In the genomic region with DNA sequence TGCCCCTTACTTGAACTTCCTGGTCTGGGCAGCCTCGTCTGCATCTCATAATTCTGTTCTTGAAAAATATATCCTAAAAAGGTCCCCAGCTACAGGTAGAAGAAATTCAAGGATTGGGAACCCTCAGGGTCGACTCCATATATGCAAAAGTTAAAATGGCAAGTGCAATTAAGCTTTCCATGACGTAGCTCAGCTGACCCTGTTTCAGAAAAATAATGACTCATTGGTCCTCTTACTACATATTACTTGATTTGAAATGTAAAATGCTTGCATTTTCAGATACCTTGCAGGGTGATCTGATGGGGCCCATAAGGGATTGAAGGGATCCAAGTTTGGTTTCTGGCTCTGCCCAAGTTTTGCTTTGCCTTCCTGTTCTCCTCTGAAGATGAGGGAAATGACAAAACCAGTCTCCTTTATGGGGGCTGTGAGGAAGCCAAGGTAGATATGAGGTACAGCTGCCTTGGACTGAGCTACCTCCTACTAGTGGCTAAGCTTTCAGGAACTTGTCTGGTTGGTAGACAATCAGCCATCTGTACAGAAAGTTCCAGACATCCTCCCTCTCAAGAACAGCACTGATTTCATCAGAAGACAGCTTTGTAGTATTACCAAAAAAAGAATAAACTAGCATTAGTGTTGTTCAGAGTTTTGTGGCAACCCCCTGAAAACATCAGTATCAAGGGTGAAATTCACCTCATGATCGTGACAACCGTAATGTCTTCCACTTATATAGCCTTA, we compare ENCODE assay signal across 1 cellular context.
TF ChIP-seq lines count a peak whose summit lies in the region.

No MANE protein-coding gene starts in this region.

TF ChIP-seq in IMR-90, 13 proteins besides CTCF, POLR2A, EP300 and RAD21:
- no peak for TF ChIP-seq MAZ (IDR thresholded peaks at IDR 0.05; ENCODE audit: borderline replicate concordance, low read depth, low read length)
- TF ChIP-seq RFX5 (IDR thresholded peaks at IDR 0.05; ENCODE audit: low read depth, low read length): no peak
- no peak for TF ChIP-seq BHLHE40 (IDR thresholded peaks at IDR 0.05; ENCODE audit: low read depth, low read length)
- TF ChIP-seq SMC3 (IDR thresholded peaks at IDR 0.05; ENCODE audit: low read depth, low read length): no peak
- TF ChIP-seq, protein P1, sequence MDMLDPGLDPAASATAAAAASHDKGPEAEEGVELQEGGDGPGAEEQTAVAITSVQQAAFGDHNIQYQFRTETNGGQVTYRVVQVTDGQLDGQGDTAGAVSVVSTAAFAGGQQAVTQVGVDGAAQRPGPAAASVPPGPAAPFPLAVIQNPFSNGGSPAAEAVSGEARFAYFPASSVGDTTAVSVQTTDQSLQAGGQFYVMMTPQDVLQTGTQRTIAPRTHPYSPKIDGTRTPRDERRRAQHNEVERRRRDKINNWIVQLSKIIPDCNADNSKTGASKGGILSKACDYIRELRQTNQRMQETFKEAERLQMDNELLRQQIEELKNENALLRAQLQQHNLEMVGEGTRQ (IDR thresholded peaks at IDR 0.05; ENCODE audit: low read depth, low read length): no peak
- TF ChIP-seq MXI1 (IDR thresholded peaks at IDR 0.05; ENCODE audit: borderline replicate concordance, low read depth, low read length): no peak
- no peak for TF ChIP-seq NFE2L2 (IDR thresholded peaks at IDR 0.05; ENCODE audit: low read depth, low read length)
- TF ChIP-seq, protein P2, sequence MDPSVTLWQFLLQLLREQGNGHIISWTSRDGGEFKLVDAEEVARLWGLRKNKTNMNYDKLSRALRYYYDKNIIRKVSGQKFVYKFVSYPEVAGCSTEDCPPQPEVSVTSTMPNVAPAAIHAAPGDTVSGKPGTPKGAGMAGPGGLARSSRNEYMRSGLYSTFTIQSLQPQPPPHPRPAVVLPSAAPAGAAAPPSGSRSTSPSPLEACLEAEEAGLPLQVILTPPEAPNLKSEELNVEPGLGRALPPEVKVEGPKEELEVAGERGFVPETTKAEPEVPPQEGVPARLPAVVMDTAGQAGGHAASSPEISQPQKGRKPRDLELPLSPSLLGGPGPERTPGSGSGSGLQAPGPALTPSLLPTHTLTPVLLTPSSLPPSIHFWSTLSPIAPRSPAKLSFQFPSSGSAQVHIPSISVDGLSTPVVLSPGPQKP (IDR thresholded peaks at IDR 0.05; ENCODE audit: borderline replicate concordance, low read depth, low read length): no peak
- no peak for TF ChIP-seq MAFK (IDR thresholded peaks at IDR 0.05; ENCODE audit: low read depth, low read length)
- TF ChIP-seq CEBPB (IDR thresholded peaks at IDR 0.05; ENCODE audit: low read depth, low read length): no peak
- no peak for TF ChIP-seq CHD1 (IDR thresholded peaks at IDR 0.05; ENCODE audit: low read depth, low read length)
